Comparison of ENCODE assay signal across 28 cellular contexts in genomic region chr15:56293495-56294292, GRCh38.
"Had no signal": no experiment of that assay in that cellular context is flagged by ENCODE, and none has a peak within 500 bp of the region (broad histone marks: within the 10 kb centered on the region; RNA-seq: fewer than 3 reads in every experiment).

No MANE protein-coding gene starts in this region.

- H3K4me1 Mint-ChIP-seq: activated B cell treated with CpG ODN at 0.5 μM for 24 hours; activated CD4-positive, alpha-beta T cell treated with anti-CD3 and anti-CD28 coated beads for 36 hours; activated naive CD8-positive, alpha-beta T cell treated with anti-CD3 and anti-CD28 coated beads for 36 hours; central memory CD8-positive, alpha-beta T cell; immature natural killer cell; naive thymus-derived CD4-positive, alpha-beta T cell; neural progenitor cell; stimulated activated effector memory CD8-positive, alpha-beta T cell treated with anti-CD3 and anti-CD28 coated beads, Interleukin-12 subunit alpha, Interleukin-12 subunit beta, amount 100 ng/mL, for 72 hours had no signal

- H3K27ac ChIP-seq: breast epithelium, esophagus muscularis mucosa, hepatocyte, lower lobe of right lung, neural progenitor cell, right lobe of liver, skin epidermis, upper lobe of left lung had no signal

- H3K79me2 ChIP-seq: hepatocyte had no signal

- H3K36me3 Mint-ChIP-seq: immature natural killer cell; neural progenitor cell; stimulated activated effector memory CD8-positive, alpha-beta T cell treated with anti-CD3 and anti-CD28 coated beads, Interleukin-12 subunit alpha, Interleukin-12 subunit beta, amount 100 ng/mL, for 72 hours had no signal

- H2AFZ ChIP-seq: hepatocyte, neural progenitor cell had no signal

- H3K9me3 ChIP-seq: breast epithelium, lower lobe of right lung, right lobe of liver had no signal

- H3K27me3 ChIP-seq: breast epithelium, esophagus muscularis mucosa, hepatocyte, neural progenitor cell, right lobe of liver, upper lobe of left lung had no signal

- ATAC-seq: activated CD4-positive, alpha-beta T cell treated with anti-CD3 and anti-CD28 coated beads for 36 hours; activated T-cell treated with anti-CD3 and anti-CD28 coated beads, Interleukin-2, amount 50 U/mL, for 4 hours; left lobe of liver; lower lobe of right lung; naive thymus-derived CD4-positive, alpha-beta T cell; right lobe of liver; stimulated activated effector memory CD8-positive, alpha-beta T cell treated with anti-CD3 and anti-CD28 coated beads, Interleukin-12 subunit alpha, Interleukin-12 subunit beta, amount 100 ng/mL, for 72 hours had no signal

- H3K9ac ChIP-seq: neural progenitor cell had no signal

- H3K4me2 ChIP-seq: hepatocyte, neural progenitor cell had no signal

- FAIRE-seq: colon, frontal cortex had no signal

- H3K27me3 Mint-ChIP-seq: activated B cell treated with CpG ODN at 0.5 μM for 24 hours; activated CD4-positive, alpha-beta T cell treated with anti-CD3 and anti-CD28 coated beads for 36 hours; activated naive CD8-positive, alpha-beta T cell treated with anti-CD3 and anti-CD28 coated beads for 36 hours had no signal

- H3K4me3 ChIP-seq: breast epithelium, esophagus muscularis mucosa, hepatocyte, lower lobe of right lung, neural progenitor cell, right lobe of liver, skin epidermis, upper lobe of left lung had no signal

- H3K4me3 Mint-ChIP-seq: activated B cell treated with CpG ODN at 0.5 μM for 24 hours; activated CD4-positive, alpha-beta T cell treated with anti-CD3 and anti-CD28 coated beads for 36 hours; activated naive CD8-positive, alpha-beta T cell treated with anti-CD3 and anti-CD28 coated beads for 36 hours; activated T-cell treated with anti-CD3 and anti-CD28 coated beads, Interleukin-2, amount 50 U/mL, for 4 hours; central memory CD8-positive, alpha-beta T cell; immature natural killer cell; naive thymus-derived CD4-positive, alpha-beta T cell; neural progenitor cell; stimulated activated effector memory CD8-positive, alpha-beta T cell treated with anti-CD3 and anti-CD28 coated beads, Interleukin-12 subunit alpha, Interleukin-12 subunit beta, amount 100 ng/mL, for 72 hours had no signal

- H3K27ac Mint-ChIP-seq: activated B cell treated with CpG ODN at 0.5 μM for 24 hours; activated CD4-positive, alpha-beta T cell treated with anti-CD3 and anti-CD28 coated beads for 36 hours; activated naive CD8-positive, alpha-beta T cell treated with anti-CD3 and anti-CD28 coated beads for 36 hours; activated T-helper 2 cell treated with anti-CD3 and anti-CD28 coated beads, Interferon-gamma antibody, Interleukin-2, Interleukin-4, amounts not matched to agents 10 μg/mL and 5 μg/mL and 100 μg/mL, durations not matched to agents 14 hours and 24 hours and 36 hours; immature natural killer cell; naive thymus-derived CD4-positive, alpha-beta T cell; neural progenitor cell; stimulated activated effector memory CD8-positive, alpha-beta T cell treated with anti-CD3 and anti-CD28 coated beads, Interleukin-12 subunit alpha, Interleukin-12 subunit beta, amount 100 ng/mL, for 72 hours had no signal

- H3K36me3 ChIP-seq: breast epithelium, esophagus muscularis mucosa, lower lobe of right lung, neural progenitor cell, right lobe of liver, upper lobe of left lung had no signal

- DNase-seq: activated B cell treated with CpG ODN at 0.5 μM for 24 hours; activated CD4-positive, alpha-beta T cell treated with anti-CD3 and anti-CD28 coated beads for 36 hours; activated CD4-positive, alpha-beta T cell treated with anti-CD3 and anti-CD28 coated beads, Interleukin-2, amount 50 U/mL, for 4 hours; activated CD8-positive, alpha-beta memory T cell treated with anti-CD3 and anti-CD28 coated beads, Interleukin-2, amount 50 U/mL, for 48 hours; activated naive CD4-positive, alpha-beta T cell treated with Interleukin-2 at 50 U/mL for 16 hours; activated naive CD8-positive, alpha-beta T cell treated with anti-CD3 and anti-CD28 coated beads for 36 hours; activated T-cell treated with anti-CD3 and anti-CD28 coated beads, Interleukin-2, amount 50 U/mL, for 4 hours; effector memory CD4-positive, alpha-beta T cell; glutamatergic neuron; immature natural killer cell; lower lobe of right lung; naive thymus-derived CD4-positive, alpha-beta T cell; posterior cingulate gyrus; right lobe of liver; stimulated activated CD4-positive, alpha-beta T cell treated with anti-CD3 and anti-CD28 coated beads, Interleukin-2, amount 100 ng/mL, for 24 hours; T1000; upper lobe of left lung had no signal

- H3K4me1 ChIP-seq: breast epithelium, esophagus muscularis mucosa, lower lobe of right lung, neural progenitor cell, right lobe of liver, upper lobe of left lung had no signal
